In the genomic region with DNA sequence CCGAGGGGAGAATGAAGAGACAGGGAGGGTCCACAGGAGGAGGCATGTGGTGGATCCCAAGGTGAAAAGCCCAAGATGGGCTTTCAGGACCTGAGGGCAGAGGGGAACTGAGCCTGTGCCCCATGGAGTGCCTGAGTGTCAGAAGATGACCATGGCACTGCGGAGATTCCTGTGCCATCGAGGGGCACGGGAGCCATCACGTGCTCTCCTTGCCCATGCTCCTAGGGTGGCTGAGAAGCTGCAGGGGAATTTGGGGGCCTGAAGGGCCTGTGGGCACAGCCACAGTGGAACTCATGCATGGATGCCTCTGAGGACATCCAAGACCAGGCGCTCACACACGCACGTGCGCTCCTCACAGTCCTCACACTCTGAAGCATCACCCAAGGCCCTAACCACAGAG, we compare ENCODE assay signal across 13 cellular contexts. TPM values are rescaled to one million over a fixed set of nuclear protein-coding genes. Genes with fewer than 3 reads are reported as not detected.
DNase-seq lines count a peak whose midpoint lies in the region; ATAC-seq and TF ChIP-seq lines count a peak whose summit lies in the region.
"Had no signal": no experiment of that assay in that cellular context is flagged by ENCODE, and none has a peak within 500 bp of the region (broad histone marks: within the 10 kb centered on the region; RNA-seq: fewer than 3 reads in every experiment).

No MANE protein-coding gene starts in this region.

- ATAC-seq in GM18517 (IDR thresholded peaks at IDR 0.05; ENCODE audit: unreplicated experiment), result no peak

- H3K79me1 ChIP-seq in mesenchymal stem cell (replicated peaks; ENCODE audit: low read length, poor library complexity, severe bottlenecking), result no peaks in the 10 kb centered on the region

- H3K23ac ChIP-seq in mesenchymal stem cell (ENCODE audit: low read length in 2 of 2), result no peak overlapping the region

- H2BK5ac ChIP-seq in mesenchymal stem cell (ENCODE audit: low read depth, low read length, poor library complexity, severe bottlenecking), result no peak overlapping the region

- no peak for TF ChIP-seq CTCF in OCI-LY3 (IDR thresholded peaks at IDR 0.05; ENCODE audit: low read depth, low read length)

- no peak overlapping the region for H4K8ac ChIP-seq in mesenchymal stem cell (ENCODE audit: low read length)

- peaks cover 19% of the 10 kb centered on the region; the same call in 1 of the 2 replicates for H3K27me3 ChIP-seq in OCI-LY3 (ENCODE audit: low read depth, low read length)
- H3K27me3 ChIP-seq in mesenchymal stem cell (ENCODE audit: control insufficient read depth in 1 of 2, insufficient read depth in 1 of 2, low read length in 2 of 2), result peaks cover 19 to 51% of the 10 kb centered on the region in 2 experiments

- no peak overlapping the region for H2BK120ac ChIP-seq in mesenchymal stem cell (ENCODE audit: low read depth, low read length)

- no peaks in the 10 kb centered on the region for H3K9me3 Mint-ChIP-seq in activated T-cell treated with anti-CD3 and anti-CD28 coated beads, Interleukin-2, amount 50 U/mL, for 24 hours

- no peaks in the 10 kb centered on the region for H3K36me3 Mint-ChIP-seq in activated T-cell treated with anti-CD3 and anti-CD28 coated beads, Interleukin-2, amount 50 U/mL, for 24 hours (ENCODE audit: low read depth)
- H3K36me3 Mint-ChIP-seq: CD4-positive, alpha-beta memory T cell had no signal

- peaks cover 4% of the 10 kb centered on the region for H3K4me1 Mint-ChIP-seq in activated T-cell treated with anti-CD3 and anti-CD28 coated beads, Interleukin-2, amount 50 U/mL, for 24 hours (ENCODE audit: low read depth)

- 88% methylated on average over 9 of the region's 9 CpGs for WGBS in mesenchymal stem cell

- H3K4me3 Mint-ChIP-seq in activated T-cell treated with anti-CD3 and anti-CD28 coated beads, Interleukin-2, amount 50 U/mL, for 24 hours, result peak overlapping the region; percentile 70

- H3K27ac Mint-ChIP-seq in activated T-cell treated with anti-CD3 and anti-CD28 coated beads, Interleukin-2, amount 50 U/mL, for 24 hours, result no peak overlapping the region

- H3K4me2 ChIP-seq in OCI-LY3 (ENCODE audit: low read length) (peak overlapping the region; percentile 60; the same call in 1 of the 2 replicates), mesenchymal stem cell (ENCODE audit: low read length, poor library complexity, severe bottlenecking) (no peak overlapping the region)
- H3K4me2 ChIP-seq: KMS-11, SK-N-SH had no signal

- no peaks in the 10 kb centered on the region for H3K79me2 ChIP-seq in OCI-LY3 (ENCODE audit: low read length)

- no peaks in the 10 kb centered on the region for H4K20me1 ChIP-seq in OCI-LY3 (ENCODE audit: insufficient read depth, low read length)

- H3K36me3 ChIP-seq in OCI-LY3 (replicated peaks; ENCODE audit: low read depth, low read length), result no peaks in the 10 kb centered on the region
- H3K36me3 ChIP-seq in mesenchymal stem cell (ENCODE audit: control insufficient read depth in 1 of 2, insufficient read depth in 2 of 2, low read depth in 1 of 2, low read length in 2 of 2), result no peaks in the 10 kb centered on the region

- peak overlapping the region; percentile 22 for H4K91ac ChIP-seq in mesenchymal stem cell (ENCODE audit: low read length)

- H3K4me3 ChIP-seq in OCI-LY3 (ENCODE audit: low read length), result no peak overlapping the region
- H3K4me3 ChIP-seq in mesenchymal stem cell (ENCODE audit: insufficient read depth in 1 of 2, low read depth in 1 of 2, low read length in 2 of 2), result no peak overlapping the region
- H3K4me3 ChIP-seq: GM23248 had no signal

- no peak overlapping the region for H3K14ac ChIP-seq in mesenchymal stem cell (ENCODE audit: low read length in 2 of 2)

- DNase-seq in activated T-cell treated with anti-CD3 and anti-CD28 coated beads, Interleukin-2, amount 50 U/mL, for 24 hours, result no peak
- DNase-seq in activated T-cell treated with anti-CD3 and anti-CD28 coated beads, Interleukin-2, amount 50 U/mL, for 1 hour, result no peak
- DNase-seq in mesenchymal stem cell (no peak), NCI-H345 treated with DMSO at 0.1 percent for 48 hours (lab: John Stamatoyannopoulos, UW; ENCODE audit: unreplicated experiment) (no peak), NCI-H526 (lab: John Stamatoyannopoulos, UW) (no peak), COLO829 (ENCODE audit: low spot score) (no peak)

- H3K18ac ChIP-seq in mesenchymal stem cell (ENCODE audit: low read depth in 1 of 2, low read length in 2 of 2), result no peak overlapping the region

- no peak overlapping the region for H3K4ac ChIP-seq in mesenchymal stem cell (ENCODE audit: low read depth in 1 of 2, low read length in 2 of 2)

- no peak overlapping the region for H2AFZ ChIP-seq in OCI-LY3 (ENCODE audit: low read depth, low read length)
- H2AFZ ChIP-seq in mesenchymal stem cell (ENCODE audit: low read depth, low read length), result no peak overlapping the region
- H2AFZ ChIP-seq: GM23248 had no signal

- H3K9ac ChIP-seq in OCI-LY3 (ENCODE audit: low read length), result no peak overlapping the region
- no peak overlapping the region for H3K9ac ChIP-seq in mesenchymal stem cell (ENCODE audit: low read length)
- H3K9ac ChIP-seq: GM23248, KMS-11, SK-N-SH had no signal

- H3K27ac ChIP-seq in OCI-LY3 (ENCODE audit: low read length), result no peak overlapping the region
- no peak overlapping the region for H3K27ac ChIP-seq in mesenchymal stem cell (ENCODE audit: low read length, poor library complexity, severe bottlenecking)
- H3K27ac ChIP-seq: 22Rv1, GM23248, KMS-11 had no signal

- H3K9me3 ChIP-seq in OCI-LY3 (ENCODE audit: insufficient read depth, low read length), result no peaks in the 10 kb centered on the region
- H3K9me3 ChIP-seq in mesenchymal stem cell (ENCODE audit: control insufficient read depth, low read length), result no peaks in the 10 kb centered on the region
- H3K9me3 ChIP-seq: SK-N-SH had no signal

- H3K4me1 ChIP-seq in OCI-LY3 (ENCODE audit: low read length) (no peaks in the 10 kb centered on the region), mesenchymal stem cell (ENCODE audit: control insufficient read depth, insufficient read depth, low read depth, low read length) (peaks cover 6% of the 10 kb centered on the region)

- H2AK5ac ChIP-seq in mesenchymal stem cell (ENCODE audit: low read length, severe bottlenecking), result no peak overlapping the region

- H3K27me3 Mint-ChIP-seq in activated T-cell treated with anti-CD3 and anti-CD28 coated beads, Interleukin-2, amount 50 U/mL, for 24 hours, result peaks cover 28% of the 10 kb centered on the region

- no peak overlapping the region for H2BK15ac ChIP-seq in mesenchymal stem cell (ENCODE audit: low read depth, poor library complexity, severe bottlenecking)

- H2BK12ac ChIP-seq in mesenchymal stem cell (ENCODE audit: low read length in 2 of 2), result no peak overlapping the region

RNA-seq across cellular contexts. Expression of gene GLI2, which starts 56.1 kb away (rescaled TPM):
- polyA plus RNA-seq in mesenchymal stem cell (2013, experiment 1 of 2), result 28.9 TPM
- polyA plus RNA-seq in mesenchymal stem cell (2013, experiment 2 of 2), result 29.5 TPM
- polyA plus RNA-seq: CD4-positive, alpha-beta memory T cell had no signal
